ENCODE assay signal across 11 cellular contexts in the genomic region with DNA sequence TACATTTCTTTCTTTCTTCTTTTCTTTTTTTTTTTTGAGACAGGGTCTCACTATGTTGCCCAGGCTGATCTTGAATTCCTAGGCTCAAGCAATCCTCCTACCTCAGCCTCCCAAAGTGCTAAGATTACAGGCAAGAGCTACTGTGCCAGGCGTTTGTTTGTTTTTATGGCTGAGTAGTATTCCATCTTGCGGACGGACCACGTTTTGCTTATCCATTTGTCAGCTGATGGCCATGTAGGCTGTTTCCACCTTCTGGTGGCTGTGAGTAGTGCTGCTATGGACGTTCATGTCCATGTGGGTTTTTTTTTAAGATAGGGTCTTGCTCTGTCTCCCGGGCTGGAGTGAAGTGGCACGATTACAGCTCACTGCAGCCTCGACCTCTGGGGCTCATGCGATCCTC. TPM values are rescaled to one million over a fixed set of nuclear protein-coding genes. Genes with fewer than 3 reads are reported as not detected.
DNase-seq lines count a peak whose midpoint lies in the region; ATAC-seq and TF ChIP-seq lines count a peak whose summit lies in the region.
"Had no signal": no experiment of that assay in that cellular context is flagged by ENCODE, and none has a peak within 500 bp of the region (broad histone marks: within the 10 kb centered on the region; RNA-seq: fewer than 3 reads in every experiment).

No MANE protein-coding gene starts in this region.

- TF ChIP-seq EP300 in esophagus muscularis mucosa (IDR thresholded peaks at IDR 0.05), result no peak

- no peaks in the 10 kb centered on the region for H3K27me3 ChIP-seq in esophagus muscularis mucosa
- H3K27me3 ChIP-seq: thyroid gland had no signal

- ATAC-seq in stimulated activated naive CD8-positive, alpha-beta T cell treated with anti-CD3 and anti-CD28 coated beads, Interleukin-15, Interleukin-2, amounts not matched to agents 100 U/mL and 50 U/mL, for 24 hours, result no peak
- no peak for ATAC-seq in T-helper 17 cell

- H3K9me3 Mint-ChIP-seq in stimulated activated naive CD8-positive, alpha-beta T cell treated with anti-CD3 and anti-CD28 coated beads, Interleukin-15, Interleukin-2, amounts not matched to agents 100 ng/mL and 50 ng/mL, for 24 hours, result no peaks in the 10 kb centered on the region

- peaks cover 0 to 12% (median 5%) of the 10 kb centered on the region in 4 donors for H3K4me1 ChIP-seq in esophagus muscularis mucosa
- H3K4me1 ChIP-seq: thyroid gland had no signal

- no peak for TF ChIP-seq CTCF in esophagus muscularis mucosa (IDR thresholded peaks at IDR 0.05)

- no peaks in the 10 kb centered on the region for H3K27me3 Mint-ChIP-seq in stimulated activated naive CD8-positive, alpha-beta T cell treated with anti-CD3 and anti-CD28 coated beads, Interleukin-15, Interleukin-2, amounts not matched to agents 100 ng/mL and 50 ng/mL, for 24 hours
- no peaks in the 10 kb centered on the region for H3K27me3 Mint-ChIP-seq in T-helper 17 cell

- peaks cover 18% of the 10 kb centered on the region for H3K4me1 Mint-ChIP-seq in stimulated activated naive CD8-positive, alpha-beta T cell treated with anti-CD3 and anti-CD28 coated beads, Interleukin-15, Interleukin-2, amounts not matched to agents 100 ng/mL and 50 ng/mL, for 24 hours (ENCODE audit: low read depth)
- peaks cover 10% of the 10 kb centered on the region for H3K4me1 Mint-ChIP-seq in T-helper 17 cell

- H3K4me3 ChIP-seq in esophagus muscularis mucosa, result no peak overlapping the region
- H3K4me3 ChIP-seq: thyroid gland had no signal

- no peak for DNase-seq in stimulated activated naive CD8-positive, alpha-beta T cell treated with anti-CD3 and anti-CD28 coated beads, Interleukin-15, Interleukin-2, amounts not matched to agents 100 U/mL and 50 U/mL, for 24 hours
- DNase-seq in RPMI7951 (ENCODE audit: low read depth) (peak; percentile 27), erythroblast (lab: John Stamatoyannopoulos, UW) (peak; percentile 55 to 75), esophagus muscularis mucosa (ENCODE audit: extremely low spot score) (no peak), T-helper 17 cell (no peak), inferior parietal cortex (ENCODE audit: extremely low spot score) (no peak), HCEC 1CT (no peak)
- DNase-seq: cortex of kidney, kidney glomerular epithelial cell, thyroid gland had no signal

- H3K4me3 Mint-ChIP-seq in stimulated activated naive CD8-positive, alpha-beta T cell treated with anti-CD3 and anti-CD28 coated beads, Interleukin-15, Interleukin-2, amounts not matched to agents 100 ng/mL and 50 ng/mL, for 24 hours, result no peak overlapping the region
- no peak overlapping the region for H3K4me3 Mint-ChIP-seq in T-helper 17 cell

- peak overlapping the region; percentile 3 for H3K27ac Mint-ChIP-seq in stimulated activated naive CD8-positive, alpha-beta T cell treated with anti-CD3 and anti-CD28 coated beads, Interleukin-15, Interleukin-2, amounts not matched to agents 100 ng/mL and 50 ng/mL, for 24 hours
- no peak overlapping the region for H3K27ac Mint-ChIP-seq in T-helper 17 cell

- no peak for TF ChIP-seq POLR2A in erythroblast (IDR thresholded peaks at IDR 0.05; ENCODE audit: low read length)
- TF ChIP-seq POLR2A in esophagus muscularis mucosa (IDR thresholded peaks at IDR 0.05; ENCODE audit: low read depth), result no peak

- H3K36me3 Mint-ChIP-seq in stimulated activated naive CD8-positive, alpha-beta T cell treated with anti-CD3 and anti-CD28 coated beads, Interleukin-15, Interleukin-2, amounts not matched to agents 100 ng/mL and 50 ng/mL, for 24 hours (ENCODE audit: low read depth), result peaks cover 17% of the 10 kb centered on the region
- H3K36me3 Mint-ChIP-seq in T-helper 17 cell (ENCODE audit: low read depth), result peaks cover 2% of the 10 kb centered on the region

- no peaks in the 10 kb centered on the region for H3K9me3 ChIP-seq in esophagus muscularis mucosa
- no peaks in the 10 kb centered on the region for H3K9me3 ChIP-seq in T-helper 17 cell (ENCODE audit: control insufficient read depth, low read length, poor library complexity, severe bottlenecking)
- H3K9me3 ChIP-seq: thyroid gland had no signal

- 84% methylated on average over 9 of the region's 9 CpGs for WGBS in esophagus muscularis mucosa

- no peak overlapping the region for H3K27ac ChIP-seq in esophagus muscularis mucosa (replicated peaks in 1 of 4)
- H3K27ac ChIP-seq: thyroid gland had no signal

- H3K36me3 ChIP-seq in esophagus muscularis mucosa, result peaks cover 14 to 33% (median 25%) of the 10 kb centered on the region in 4 donors

- intact Hi-C loops in esophagus muscularis mucosa (cut with DNase I), result no loop called here

RNA-seq across cellular contexts. Expression of a gene that starts 2.5 kb away (rescaled TPM):
- total RNA-seq in RPMI7951 (2014; rRNA removed; shearing (Covaris generic)), result 0.49 TPM in 1 of 2 replicates, not detected in the other
- total RNA-seq in esophagus muscularis mucosa, result 10 to 100 TPM in 1 of 4 donors, 1 to 10 TPM in 3; 6.7 to 15.2 (median 7.5) TPM
- total RNA-seq in T-helper 17 cell, result 1 to 10 TPM; 5.1 to 8.0 TPM

RNA-seq across cellular contexts. Expression of a gene that starts 9.6 kb away (rescaled TPM):
- 74.2 and 87.6 TPM in 2 replicates for total RNA-seq in RPMI7951 (2014; rRNA removed; shearing (Covaris generic))
- total RNA-seq in esophagus muscularis mucosa (10 to 100 TPM; 58.1 to 92.1 (median 66.0) TPM), T-helper 17 cell (10 to 100 TPM; 58.6 to 66.9 TPM)

RNA-seq across cellular contexts. Expression of a gene that starts 9.8 kb away (rescaled TPM):
- total RNA-seq in RPMI7951 (2014; rRNA removed; shearing (Covaris generic)), result 88.4 and 93.8 TPM in 2 replicates
- total RNA-seq in esophagus muscularis mucosa (1,000 to 10,000 TPM in 1 of 4 donors, 100 to 1,000 TPM in 3; 316 to 1,085 (median 575) TPM), T-helper 17 cell (10 to 100 TPM in 1 of 2 donors, 1 to 10 TPM in 1; 6.8 to 16.2 TPM)

RNA-seq across cellular contexts. Expression of a gene that starts 33.7 kb away (rescaled TPM):
- total RNA-seq in RPMI7951 (2014; rRNA removed; shearing (Covaris generic)), result 29.7 and 39.5 TPM in 2 replicates
- total RNA-seq in esophagus muscularis mucosa, result 100 to 1,000 TPM in 3 of 4 donors, 10 to 100 TPM in 1; 92.2 to 160 (median 130) TPM
- 1 to 10 TPM; 1.2 to 5.0 TPM for total RNA-seq in T-helper 17 cell

RNA-seq across cellular contexts. Expression of a gene that starts 47.2 kb away (rescaled TPM):
- total RNA-seq in RPMI7951 (2014; rRNA removed; shearing (Covaris generic)), result 11.6 and 11.8 TPM in 2 replicates
- total RNA-seq in esophagus muscularis mucosa (10 to 100 TPM; 24.4 to 65.6 (median 50.7) TPM), T-helper 17 cell (100 to 1,000 TPM; 143 to 167 TPM)

Comparison
In these comparisons a context has a peak if more than half of its experiments do, and no peak if none do; other contexts are left out.
1. DNase-seq: peak in RPMI7951 (single experiment) and erythroblast (2 of 2); none in stimulated activated naive CD8-positive, alpha-beta T cell treated with anti-CD3 and anti-CD28 coated beads, Interleukin-15, Interleukin-2, amounts not matched to agents 100 U/mL and 50 U/mL, for 24 hours (single experiment), esophagus muscularis mucosa (single experiment), T-helper 17 cell (0 of 3), inferior parietal cortex (single experiment) and HCEC 1CT (single experiment).